In the genomic region with DNA sequence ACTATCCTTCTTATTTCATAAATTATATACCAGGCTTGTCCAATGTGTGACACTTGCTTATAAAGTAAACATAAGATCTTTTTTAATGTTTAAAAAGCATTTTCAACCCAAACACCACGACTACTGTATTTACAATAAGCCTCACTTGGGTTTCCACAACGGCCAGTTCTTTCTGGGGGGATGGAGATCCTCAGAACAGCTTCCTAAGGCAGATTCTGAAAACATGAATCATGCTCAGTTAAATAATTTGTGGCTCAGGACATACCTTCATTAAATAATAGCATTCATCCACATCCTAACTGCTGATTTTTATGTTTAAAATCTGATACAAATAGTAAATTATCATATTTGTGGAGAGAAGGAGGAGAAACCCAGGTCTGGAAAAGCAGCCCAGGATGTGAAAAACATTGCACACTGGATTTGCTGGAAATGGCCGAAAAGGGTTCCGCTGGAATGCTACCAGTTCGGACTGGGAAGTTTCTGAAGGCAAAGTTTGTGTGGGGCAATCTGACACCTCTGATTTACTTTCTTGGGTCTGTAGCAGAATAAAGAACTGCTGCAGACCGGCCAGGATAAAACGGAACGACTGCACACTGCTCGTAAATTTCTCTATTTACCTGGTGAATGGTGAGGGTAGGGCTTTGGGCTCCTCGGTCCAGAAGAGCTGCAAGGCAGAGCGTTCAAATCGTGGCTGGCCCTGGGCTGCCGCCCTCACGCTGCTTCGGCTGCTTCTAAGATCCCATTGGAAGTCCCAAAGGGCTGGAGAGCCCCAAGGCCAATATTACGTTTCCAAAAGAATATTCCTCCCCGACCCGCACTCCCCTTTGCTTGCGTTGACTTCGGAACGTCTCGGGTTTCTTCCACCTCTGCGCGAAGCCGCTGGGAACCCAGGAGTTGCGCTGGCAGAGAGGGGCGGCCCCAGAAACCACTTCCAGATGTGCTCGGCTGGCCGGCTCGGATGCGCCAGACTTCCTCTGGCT, we compare ENCODE assay signal across 8 cellular contexts. TPM values are rescaled to one million over a fixed set of nuclear protein-coding genes. Genes with fewer than 3 reads are reported as not detected.
A peak's percentile ranks its signal among the peaks of the same experiment; 100 is the strongest.
DNase-seq lines count a peak whose midpoint lies in the region; ATAC-seq and TF ChIP-seq lines count a peak whose summit lies in the region.

Gene GLT8D2, minus strand, starts transcription at position 910 of the 980 bp plus-strand sequence. CDS start 30,539 bp downstream, outside the sequence.

- H3K9me3 Mint-ChIP-seq in activated T-cell treated with anti-CD3 and anti-CD28 coated beads, Interleukin-2, amount 50 U/mL, for 24 hours, result no peaks in the 10 kb centered on the region

- no peaks in the 10 kb centered on the region for H3K36me3 ChIP-seq in spleen

- H3K27me3 ChIP-seq in spleen (replicated peaks in 1 of 7), result peaks cover 0 to 41% (median 26%) of the 10 kb centered on the region in 7 donors

- no peak for ATAC-seq in T-helper 17 cell

- H3K4me1 ChIP-seq in spleen, result peaks cover 0 to 12% (median 9%) of the 10 kb centered on the region in 6 donors

- DNase-seq in activated T-cell treated with anti-CD3 and anti-CD28 coated beads, Interleukin-2, amount 50 U/mL, for 24 hours, result no peak
- DNase-seq in activated T-cell treated with anti-CD3 and anti-CD28 coated beads, Interleukin-2, amount 50 U/mL, for 1 hour, result no peak
- DNase-seq in astrocyte of the spinal cord (ENCODE audit: low read depth, low spot score) (peak; percentile 84), iPS-NIHi11 (ENCODE audit: low spot score) (peak; percentile 68), spleen (no peak), NCI-H446 treated with DMSO at 0.1 percent for 48 hours (lab: John Stamatoyannopoulos, UW) (no peak), NCI-H187 treated with DMSO at 0.1 percent for 48 hours (lab: John Stamatoyannopoulos, UW) (no peak), T-helper 17 cell (no peak)

- in situ Hi-C loops in astrocyte of the spinal cord (cut with HindIII; ENCODE audit: low sequenced_read_pairs), result no loop called here

- intact Hi-C loops in spleen (cut with DNase I; ENCODE audit: low total_unique reads), result no loop called here

- H3K9me3 ChIP-seq in spleen, result no peaks in the 10 kb centered on the region
- H3K9me3 ChIP-seq in T-helper 17 cell (ENCODE audit: control insufficient read depth, low read length, poor library complexity, severe bottlenecking), result no peaks in the 10 kb centered on the region

- H3K4me3 ChIP-seq in astrocyte of the spinal cord (ENCODE audit: low read depth, low read length) (peak within 1 kb of the TSS; percentile 64), spleen (peak within 1 kb of the TSS in 5 of 8 donors; percentile 7 to 53 (median 15))

- H3K4me3 Mint-ChIP-seq in activated T-cell treated with anti-CD3 and anti-CD28 coated beads, Interleukin-2, amount 50 U/mL, for 24 hours, result peak within 1 kb of the TSS; percentile 54
- no peak within 1 kb of the TSS for H3K4me3 Mint-ChIP-seq in T-helper 17 cell

- H3K36me3 Mint-ChIP-seq in activated T-cell treated with anti-CD3 and anti-CD28 coated beads, Interleukin-2, amount 50 U/mL, for 24 hours (ENCODE audit: low read depth), result no peaks in the 10 kb centered on the region
- H3K36me3 Mint-ChIP-seq in T-helper 17 cell (ENCODE audit: low read depth), result no peaks in the 10 kb centered on the region

- 13 to 19% (median 16%) methylated on average over 27 to 31 of the region's 31 CpGs for WGBS in spleen, 5 donors

- TF ChIP-seq POLR2A in spleen (IDR thresholded peaks at IDR 0.05), result no peak

- H3K27ac ChIP-seq in spleen, result no peak within 1 kb of the TSS

- peaks cover 46% of the 10 kb centered on the region for H3K27me3 Mint-ChIP-seq in activated T-cell treated with anti-CD3 and anti-CD28 coated beads, Interleukin-2, amount 50 U/mL, for 24 hours
- peaks cover 40% of the 10 kb centered on the region for H3K27me3 Mint-ChIP-seq in T-helper 17 cell

- H3K27ac Mint-ChIP-seq in activated T-cell treated with anti-CD3 and anti-CD28 coated beads, Interleukin-2, amount 50 U/mL, for 24 hours, result no peak within 1 kb of the TSS
- H3K27ac Mint-ChIP-seq in T-helper 17 cell, result no peak within 1 kb of the TSS

- TF ChIP-seq CTCF in astrocyte of the spinal cord (IDR thresholded peaks at IDR 0.05; ENCODE audit: low read depth, low read length), result no peak
- TF ChIP-seq CTCF in spleen (IDR thresholded peaks at IDR 0.05 in 8 of 11, conservative IDR thresholded peaks at IDR 0.05 in 3 of 11), result no peak

- peaks cover 9% of the 10 kb centered on the region for H3K4me1 Mint-ChIP-seq in activated T-cell treated with anti-CD3 and anti-CD28 coated beads, Interleukin-2, amount 50 U/mL, for 24 hours (ENCODE audit: low read depth)
- H3K4me1 Mint-ChIP-seq in T-helper 17 cell, result peaks cover 9% of the 10 kb centered on the region

RNA-seq across cellular contexts. Expression of gene GLT8D2, which starts in this region (rescaled TPM):
- total RNA-seq in spleen (under 1 TPM in 4 of 7 donors, not detected in 3; 0.20 to 0.79 (median 0.50) TPM), T-helper 17 cell (not detected)
- polyA plus RNA-seq in spleen, result 1 to 10 TPM in 2 of 3 donors, under 1 TPM in 1; 0.67 to 1.2 (median 1.1) TPM

Comparison
In these comparisons a context has a peak if more than half of its experiments do, and no peak if none do; other contexts are left out.
1. DNase-seq: peak in astrocyte of the spinal cord (single experiment) and iPS-NIHi11 (single experiment); none in activated T-cell treated with anti-CD3 and anti-CD28 coated beads, Interleukin-2, amount 50 U/mL, for 24 hours (single experiment), activated T-cell treated with anti-CD3 and anti-CD28 coated beads, Interleukin-2, amount 50 U/mL, for 1 hour (single experiment), spleen (single experiment), NCI-H446 treated with DMSO at 0.1 percent for 48 hours (single experiment), NCI-H187 treated with DMSO at 0.1 percent for 48 hours (single experiment) and T-helper 17 cell (0 of 3).